11 cellular contexts compared by ENCODE assay signal in genomic region chr9:79360387-79361347, GRCh38.
DNase-seq lines count a peak whose midpoint lies in the region; ATAC-seq and TF ChIP-seq lines count a peak whose summit lies in the region.
"Had no signal": no experiment of that assay in that cellular context is flagged by ENCODE, and none has a peak within 500 bp of the region (broad histone marks: within the 10 kb centered on the region; RNA-seq: fewer than 3 reads in every experiment).

No MANE protein-coding gene starts in this region.

- peak; percentile 47 for DNase-seq in A172 (ENCODE audit: low spot score)
- DNase-seq in HCEC 1CT, result peak; percentile 51
- no peak for DNase-seq in KG1 (lab: John Stamatoyannopoulos, UW)
- DNase-seq in aorta, result no peak
- DNase-seq: activated CD4-positive, alpha-beta T cell treated with anti-CD3 and anti-CD28 coated beads for 36 hours; AML-193; NCI-H446 treated with DMSO at 0.1 percent for 48 hours had no signal

- H3K36me3 ChIP-seq in iPS-18a (ENCODE audit: control insufficient read depth, low read depth, low read length) (no peaks in the 10 kb centered on the region), aorta (ENCODE audit: control insufficient read depth in 1 of 2, insufficient read depth in 2 of 2, low read length in 1 of 2) (no peaks in the 10 kb centered on the region)

- H3K27me3 ChIP-seq in iPS-18a (ENCODE audit: control insufficient read depth, insufficient read depth, low read length) (peaks cover 24% of the 10 kb centered on the region), aorta (ENCODE audit: control insufficient read depth in 1 of 2, insufficient read depth in 2 of 2, low read length in 1 of 2) (peaks cover 0 to 1% of the 10 kb centered on the region in 2 donors)

- no peak overlapping the region for H3K27ac ChIP-seq in iPS-18a (ENCODE audit: low read length)
- no peak overlapping the region for H3K27ac ChIP-seq in aorta (ENCODE audit: low read depth in 1 of 2, low read length in 2 of 2)

- H3K9me3 ChIP-seq in iPS-18a (ENCODE audit: control insufficient read depth, low read depth, low read length) (no peaks in the 10 kb centered on the region), aorta (ENCODE audit: control insufficient read depth, low read length) (no peaks in the 10 kb centered on the region)

- H3K4me3 ChIP-seq in iPS-18a (ENCODE audit: low read length) (peak overlapping the region; percentile 45), aorta (ENCODE audit: low read length in 2 of 2) (no peak overlapping the region)

- WGBS in aorta, 2 donors, result 62 to 65% methylated on average over 5 of the region's 5 CpGs

- ATAC-seq in SK-N-SH treated with all-trans-retinoic acid at 6 μM for 48 hours, result peak; percentile 87
- no peak for ATAC-seq in HG02642 (IDR thresholded peaks at IDR 0.05; ENCODE audit: poor library complexity, unreplicated experiment)
- ATAC-seq in GM18873 (IDR thresholded peaks at IDR 0.05; ENCODE audit: low FRiP score, unreplicated experiment), result no peak
- no peak for ATAC-seq in aorta (ENCODE audit: low FRiP score)
- ATAC-seq: activated CD4-positive, alpha-beta T cell treated with anti-CD3 and anti-CD28 coated beads for 36 hours had no signal

- intact Hi-C loops in aorta (cut with DNase I), result no loop called here

- H3K4me1 ChIP-seq in iPS-18a (ENCODE audit: control insufficient read depth, low read depth, low read length) (peaks cover 33% of the 10 kb centered on the region), aorta (ENCODE audit: control insufficient read depth in 1 of 2, insufficient read depth in 2 of 2, low read length in 2 of 2) (no peaks in the 10 kb centered on the region)

- no peak overlapping the region for H3K9ac ChIP-seq in iPS-18a (ENCODE audit: low read length)

TF ChIP-seq in SK-N-SH treated with all-trans-retinoic acid at 6 μM for 48 hours, 23 proteins besides CTCF, POLR2A, EP300 and RAD21:
- TF ChIP-seq ZFP3 (CRISPR knock-in tag; IDR thresholded peaks at IDR 0.05) (no peak), TOX (CRISPR knock-in tag; IDR thresholded peaks at IDR 0.05; ENCODE audit: borderline replicate concordance) (no peak), PATZ1 (CRISPR knock-in tag; IDR thresholded peaks at IDR 0.05; ENCODE audit: borderline replicate concordance) (no peak), ARNTL (CRISPR knock-in tag; IDR thresholded peaks at IDR 0.05; ENCODE audit: borderline replicate concordance, low read depth) (no peak), ISL1 (CRISPR knock-in tag; IDR thresholded peaks at IDR 0.05) (peak; percentile 71), PPARA (CRISPR knock-in tag; IDR thresholded peaks at IDR 0.05; ENCODE audit: borderline replicate concordance) (no peak), CSRNP3 (CRISPR knock-in tag; IDR thresholded peaks at IDR 0.05) (no peak), ZFP30 (CRISPR knock-in tag; IDR thresholded peaks at IDR 0.05) (no peak), ZC3H10 (CRISPR knock-in tag; IDR thresholded peaks at IDR 0.05) (no peak), SNAI2 (CRISPR knock-in tag; IDR thresholded peaks at IDR 0.05) (no peak), CSDC2 (CRISPR knock-in tag; IDR thresholded peaks at IDR 0.05) (0 out of 2 replicates have a peak, but pooled peaks have one; percentile 64), GLIS3 (CRISPR knock-in tag; IDR thresholded peaks at IDR 0.05) (no peak)
- TF ChIP-seq, protein P1, sequence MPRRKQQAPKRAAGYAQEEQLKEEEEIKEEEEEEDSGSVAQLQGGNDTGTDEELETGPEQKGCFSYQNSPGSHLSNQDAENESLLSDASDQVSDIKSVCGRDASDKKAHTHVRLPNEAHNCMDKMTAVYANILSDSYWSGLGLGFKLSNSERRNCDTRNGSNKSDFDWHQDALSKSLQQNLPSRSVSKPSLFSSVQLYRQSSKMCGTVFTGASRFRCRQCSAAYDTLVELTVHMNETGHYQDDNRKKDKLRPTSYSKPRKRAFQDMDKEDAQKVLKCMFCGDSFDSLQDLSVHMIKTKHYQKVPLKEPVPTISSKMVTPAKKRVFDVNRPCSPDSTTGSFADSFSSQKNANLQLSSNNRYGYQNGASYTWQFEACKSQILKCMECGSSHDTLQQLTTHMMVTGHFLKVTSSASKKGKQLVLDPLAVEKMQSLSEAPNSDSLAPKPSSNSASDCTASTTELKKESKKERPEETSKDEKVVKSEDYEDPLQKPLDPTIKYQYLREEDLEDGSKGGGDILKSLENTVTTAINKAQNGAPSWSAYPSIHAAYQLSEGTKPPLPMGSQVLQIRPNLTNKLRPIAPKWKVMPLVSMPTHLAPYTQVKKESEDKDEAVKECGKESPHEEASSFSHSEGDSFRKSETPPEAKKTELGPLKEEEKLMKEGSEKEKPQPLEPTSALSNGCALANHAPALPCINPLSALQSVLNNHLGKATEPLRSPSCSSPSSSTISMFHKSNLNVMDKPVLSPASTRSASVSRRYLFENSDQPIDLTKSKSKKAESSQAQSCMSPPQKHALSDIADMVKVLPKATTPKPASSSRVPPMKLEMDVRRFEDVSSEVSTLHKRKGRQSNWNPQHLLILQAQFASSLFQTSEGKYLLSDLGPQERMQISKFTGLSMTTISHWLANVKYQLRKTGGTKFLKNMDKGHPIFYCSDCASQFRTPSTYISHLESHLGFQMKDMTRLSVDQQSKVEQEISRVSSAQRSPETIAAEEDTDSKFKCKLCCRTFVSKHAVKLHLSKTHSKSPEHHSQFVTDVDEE (CRISPR knock-in tag; IDR thresholded peaks at IDR 0.05), result no peak

Comparison
In these comparisons a context has a peak if more than half of its experiments do, and no peak if none do; other contexts are left out.
1. DNase-seq: peak in A172 (single experiment) and HCEC 1CT (single experiment); none in KG1 (single experiment) and aorta (0 of 2).